In genomic region chr6:81696505-81696904, GRCh38 we compare ENCODE assay signal across 11 cellular contexts. TPM values are rescaled to one million over a fixed set of nuclear protein-coding genes. Genes with fewer than 3 reads are reported as not detected.
A peak's percentile ranks its signal among the peaks of the same experiment; 100 is the strongest.
DNase-seq lines count a peak whose midpoint lies in the region; ATAC-seq and TF ChIP-seq lines count a peak whose summit lies in the region.
"Had no signal": no experiment of that assay in that cellular context is flagged by ENCODE, and none has a peak within 500 bp of the region (broad histone marks: within the 10 kb centered on the region; RNA-seq: fewer than 3 reads in every experiment).

No MANE protein-coding gene starts in this region.

- H3K4me1 ChIP-seq in left lung = no peaks in the 10 kb centered on the region
- peaks cover 0 to 29% (median 0%) of the 10 kb centered on the region in 4 donors for H3K4me1 ChIP-seq in tibial nerve

- in situ Hi-C loops in GM13977 (cut with MboI; ENCODE audit: low pct_unique_long_range_greater_than_20kb, low sequenced_read_pairs, unreplicated experiment) = no loop called here

- H3K36me3 ChIP-seq in left lung (no peaks in the 10 kb centered on the region), tibial nerve (no peaks in the 10 kb centered on the region)
- H3K36me3 ChIP-seq: transverse colon had no signal

- H3K27me3 ChIP-seq in left lung (no peaks in the 10 kb centered on the region), tibial nerve (no peaks in the 10 kb centered on the region)
- H3K27me3 ChIP-seq: transverse colon had no signal

- 72% methylated on average over 2 of the region's 2 CpGs for WGBS in tibial nerve, 2 donors

- DNase-seq in DMS53 (lab: John Stamatoyannopoulos, UW) = peak; percentile 95
- peak; percentile 47 for DNase-seq in HCEC 1CT
- DNase-seq in NCI-H748 (lab: John Stamatoyannopoulos, UW; ENCODE audit: unreplicated experiment) = peak; percentile 89
- DNase-seq in iPS DF 19.7 (ENCODE audit: low read depth, low spot score) = peak; percentile 5
- DNase-seq in left lung = no peak
- DNase-seq in tibial nerve (ENCODE audit: low spot score in 2 of 2) = no peak
- DNase-seq in GM13977 (ENCODE audit: low spot score) = no peak
- no peak for DNase-seq in stimulated activated CD4-positive, alpha-beta T cell treated with anti-CD3 and anti-CD28 coated beads, Interleukin-2, amount 100 ng/mL, for 24 hours
- DNase-seq: activated CD4-positive, alpha-beta T cell treated with anti-CD3 and anti-CD28 coated beads, Interleukin-2, amount 50 U/mL, for 4 hours; SK-N-SH; transverse colon had no signal

- ATAC-seq in left lung = no peak

- TF ChIP-seq EP300 in tibial nerve (IDR thresholded peaks at IDR 0.05) = no peak

- H3K9me3 ChIP-seq in left lung (no peaks in the 10 kb centered on the region), tibial nerve (no peaks in the 10 kb centered on the region)
- H3K9me3 ChIP-seq: SK-N-SH, transverse colon had no signal

- H3K27ac ChIP-seq in left lung = no peak overlapping the region
- H3K27ac ChIP-seq in tibial nerve = no peak overlapping the region
- H3K27ac ChIP-seq: transverse colon had no signal

- intact Hi-C loops in left lung (cut with DNase I) = no loop called here

- TF ChIP-seq CTCF in left lung (IDR thresholded peaks at IDR 0.05) (no peak), tibial nerve (IDR thresholded peaks at IDR 0.05) (no peak), GM13977 (IDR thresholded peaks at IDR 0.05; ENCODE audit: extremely low read depth, insufficient read depth, missing control alignments) (no peak)

- H3K4me3 ChIP-seq in left lung (no peak overlapping the region), tibial nerve (no peak overlapping the region)
- H3K4me3 ChIP-seq: transverse colon had no signal

- no peak for TF ChIP-seq POLR2A in tibial nerve (IDR thresholded peaks at IDR 0.05)

RNA-seq across cellular contexts. Expression of gene TENT5A, which starts 56.0 kb away (rescaled TPM):
- total RNA-seq in left lung (10 to 100 TPM; 15.2 to 23.2 TPM), tibial nerve (10 to 100 TPM; 12.3 to 28.4 (median 22.0) TPM)

Comparison
In these comparisons a context has a peak if more than half of its experiments do, and no peak if none do; other contexts are left out.
1. DNase-seq: peak in DMS53 (single experiment), HCEC 1CT (single experiment), NCI-H748 (single experiment) and iPS DF 19.7 (single experiment); none in left lung (0 of 2), tibial nerve (0 of 2), GM13977 (single experiment) and stimulated activated CD4-positive, alpha-beta T cell treated with anti-CD3 and anti-CD28 coated beads, Interleukin-2, amount 100 ng/mL, for 24 hours (0 of 2).